5 cellular contexts compared by ENCODE assay signal in genomic region chr14:101331141-101331525, GRCh38.
"Had no signal": no experiment of that assay in that cellular context is flagged by ENCODE, and none has a peak within 500 bp of the region (broad histone marks: within the 10 kb centered on the region; RNA-seq: fewer than 3 reads in every experiment).

No MANE protein-coding gene starts in this region.

- H3K4me2 ChIP-seq: GM23338 had no signal

- H3K4me3 Mint-ChIP-seq: GM23338, H9, IgD-negative memory B cell had no signal

- DNase-seq: H9, HCEC 1CT had no signal

- H2AFZ ChIP-seq: GM23338 had no signal

- ATAC-seq: GM23338 had no signal

- H3K4me1 Mint-ChIP-seq: IgD-negative memory B cell had no signal

- H3K9me3 Mint-ChIP-seq: GM23338, H9 had no signal

- H3K27ac ChIP-seq: HL-60 had no signal

- H3K4me3 ChIP-seq: GM23338 had no signal

- H3K27ac Mint-ChIP-seq: GM23338, H9, IgD-negative memory B cell had no signal

- H3K27me3 Mint-ChIP-seq: IgD-negative memory B cell had no signal
